In genomic region chr13:75934889-75935288, GRCh38 we compare ENCODE assay signal across 19 cellular contexts.
A peak's percentile ranks its signal among the peaks of the same experiment; 100 is the strongest.
DNase-seq lines count a peak whose midpoint lies in the region; TF ChIP-seq lines count a peak whose summit lies in the region.
"Had no signal": no experiment of that assay in that cellular context is flagged by ENCODE, and none has a peak within 500 bp of the region (broad histone marks: within the 10 kb centered on the region; RNA-seq: fewer than 3 reads in every experiment).

No MANE protein-coding gene starts in this region.

- no peak overlapping the region for H3K27ac ChIP-seq in transverse colon
- H3K27ac ChIP-seq: ascending aorta, left lung, right atrium auricular region had no signal

- no peak for TF ChIP-seq EP300 in transverse colon (IDR thresholded peaks at IDR 0.05; ENCODE audit: low read depth)

- no peak for TF ChIP-seq POLR2A in transverse colon (IDR thresholded peaks at IDR 0.05)

- in situ Hi-C loops in transverse colon (cut with MboI; ENCODE audit: low pct_ligation_motif_present in 1 of 4, low pct_unique_long_range_greater_than_20kb in 1 of 4, low sequenced_read_pairs in 3 of 4) = no loop called here

- no peaks in the 10 kb centered on the region for H3K36me3 Mint-ChIP-seq in CD14-positive monocyte

- no peaks in the 10 kb centered on the region for H3K9me3 ChIP-seq in transverse colon
- H3K9me3 ChIP-seq: ascending aorta, left lung, MG63, right atrium auricular region had no signal

- H3K9me3 Mint-ChIP-seq in CD14-positive monocyte = peaks cover 0 to 5% (median 2%) of the 10 kb centered on the region in 7 donors
- H3K9me3 Mint-ChIP-seq: dendritic cell treated with granulocyte-macrophage colony-stimulating factor and Interleukin-4, amounts not matched to agents 40 ng/mL and 50 ng/mL, for 4 days; stimulated activated naive CD8-positive, alpha-beta T cell treated with anti-CD3 and anti-CD28 coated beads, Interleukin-15, amount 100 ng/mL, for 72 hours had no signal

- H3K4me1 Mint-ChIP-seq in CD14-positive monocyte = peaks cover 6% of the 10 kb centered on the region
- H3K4me1 Mint-ChIP-seq: stimulated activated naive CD8-positive, alpha-beta T cell treated with anti-CD3 and anti-CD28 coated beads, Interleukin-15, amount 100 ng/mL, for 72 hours had no signal

- H3K27me3 ChIP-seq in transverse colon = no peaks in the 10 kb centered on the region
- H3K27me3 ChIP-seq: ascending aorta, left lung, MG63, right atrium auricular region had no signal

- H3K27ac Mint-ChIP-seq in CD14-positive monocyte = no peak overlapping the region
- H3K27ac Mint-ChIP-seq: dendritic cell treated with granulocyte-macrophage colony-stimulating factor and Interleukin-4, amounts not matched to agents 40 ng/mL and 50 ng/mL, for 4 days; stimulated activated naive CD8-positive, alpha-beta T cell treated with anti-CD3 and anti-CD28 coated beads, Interleukin-15, amount 100 ng/mL, for 72 hours had no signal

- H3K27me3 Mint-ChIP-seq in CD14-positive monocyte (ENCODE audit: low read depth in 3 of 3) = no peaks in the 10 kb centered on the region
- H3K27me3 Mint-ChIP-seq: dendritic cell treated with granulocyte-macrophage colony-stimulating factor and Interleukin-4, amounts not matched to agents 40 ng/mL and 50 ng/mL, for 4 days had no signal

- no peaks in the 10 kb centered on the region for H3K36me3 ChIP-seq in transverse colon
- H3K36me3 ChIP-seq: ascending aorta, left lung, MG63, right atrium auricular region had no signal

- intact Hi-C loops in transverse colon (cut with DNase I; ENCODE audit: low total_unique reads) (no loop called here), CD14-positive monocyte (cut with micrococcal nuclease) (no loop called here)

- H3K4me3 ChIP-seq in transverse colon = no peak overlapping the region
- H3K4me3 ChIP-seq: ascending aorta, left lung, MG63, right atrium auricular region had no signal

- TF ChIP-seq CTCF in transverse colon (IDR thresholded peaks at IDR 0.05) (no peak), CD14-positive monocyte (IDR thresholded peaks at IDR 0.05) (no peak)

- DNase-seq in EH (ENCODE audit: low read depth) (peak; percentile 9), LoVo (ENCODE audit: low spot score) (peak; percentile 8), cerebellum (ENCODE audit: low spot score) (peak; percentile 31), myocyte (ENCODE audit: low read depth) (peak; percentile 23), transverse colon (no peak), CD14-positive monocyte (ENCODE audit: low spot score) (no peak), NCI-H187 treated with DMSO at 0.1 percent for 48 hours (lab: John Stamatoyannopoulos, UW) (no peak)
- no peak for DNase-seq in activated CD4-positive, alpha-beta T cell treated with anti-CD3 and anti-CD28 coated beads for 48 hours
- DNase-seq: activated naive CD4-positive, alpha-beta T cell; COR-L47; left lung; MG63; NCI-H524; nucleus accumbens; stimulated activated naive CD8-positive, alpha-beta T cell treated with anti-CD3 and anti-CD28 coated beads, Interleukin-15, amount 100 ng/mL, for 72 hours; SW 1271 had no signal

- 50 to 58% methylated on average over 1 of the region's 1 CpG for WGBS in transverse colon (ENCODE audit: low coverage in 1 of 2), 2 donors

- H3K4me3 Mint-ChIP-seq in CD14-positive monocyte = no peak overlapping the region
- H3K4me3 Mint-ChIP-seq: dendritic cell treated with granulocyte-macrophage colony-stimulating factor and Interleukin-4, amounts not matched to agents 40 ng/mL and 50 ng/mL, for 4 days; stimulated activated naive CD8-positive, alpha-beta T cell treated with anti-CD3 and anti-CD28 coated beads, Interleukin-15, amount 100 ng/mL, for 72 hours had no signal

- no peaks in the 10 kb centered on the region for H3K4me1 ChIP-seq in transverse colon
- H3K4me1 ChIP-seq: ascending aorta, left lung, right atrium auricular region had no signal

Comparison
In these comparisons a context has a peak if more than half of its experiments do, and no peak if none do; other contexts are left out.
1. DNase-seq: peak in EH (single experiment), LoVo (single experiment), cerebellum (single experiment) and myocyte (single experiment); none in activated CD4-positive, alpha-beta T cell treated with anti-CD3 and anti-CD28 coated beads for 48 hours (single experiment), transverse colon (single experiment), CD14-positive monocyte (single experiment) and NCI-H187 treated with DMSO at 0.1 percent for 48 hours (single experiment).